ENCODE assay signal across 25 cellular contexts in genomic region chrX:18619288-18619687, GRCh38. TPM values are rescaled to one million over a fixed set of nuclear protein-coding genes. Genes with fewer than 3 reads are reported as not detected.
"Had no signal": no experiment of that assay in that cellular context is flagged by ENCODE, and none has a peak within 500 bp of the region (broad histone marks: within the 10 kb centered on the region; RNA-seq: fewer than 3 reads in every experiment).

No MANE protein-coding gene starts in this region.

- H3K27me3 Mint-ChIP-seq: memory B cell; naive B cell; stimulated activated naive B cell treated with anti-CD40 and anti-IgM and Interleukin-4, amounts not matched to agents 10 μg/mL and 1 μg/mL and 100 μg/mL, for 72 hours; stimulated activated naive CD8-positive, alpha-beta T cell treated with anti-CD3 and anti-CD28 coated beads, Interleukin-15, amount 100 ng/mL, for 72 hours had no signal

- H3K27ac Mint-ChIP-seq: memory B cell; naive B cell; nephron progenitor cell; stimulated activated naive B cell treated with anti-CD40 and anti-IgM and Interleukin-4, amounts not matched to agents 10 μg/mL and 1 μg/mL and 100 μg/mL, for 72 hours; stimulated activated naive CD8-positive, alpha-beta T cell treated with anti-CD3 and anti-CD28 coated beads, Interleukin-15, amount 100 ng/mL, for 72 hours had no signal

- H3K4me3 Mint-ChIP-seq: memory B cell; naive B cell; nephron progenitor cell; stimulated activated naive B cell treated with anti-CD40 and anti-IgM and Interleukin-4, amounts not matched to agents 10 μg/mL and 1 μg/mL and 100 μg/mL, for 72 hours; stimulated activated naive CD8-positive, alpha-beta T cell treated with anti-CD3 and anti-CD28 coated beads, Interleukin-15, amount 100 ng/mL, for 72 hours had no signal

- ATAC-seq: gastroesophageal sphincter; left lobe of liver; stimulated activated naive B cell treated with anti-CD40 and anti-IgM and Interleukin-4, amounts not matched to agents 10 μg/mL and 1 μg/mL and 100 μg/mL, for 72 hours; stimulated activated naive CD8-positive, alpha-beta T cell treated with anti-CD3 and anti-CD28 coated beads, Interleukin-15, amount 100 ng/mL, for 72 hours had no signal

- H3K4me1 Mint-ChIP-seq: memory B cell; naive B cell; stimulated activated naive B cell treated with anti-CD40 and anti-IgM and Interleukin-4, amounts not matched to agents 10 μg/mL and 1 μg/mL and 100 μg/mL, for 72 hours; stimulated activated naive CD8-positive, alpha-beta T cell treated with anti-CD3 and anti-CD28 coated beads, Interleukin-15, amount 100 ng/mL, for 72 hours had no signal

- H3K9me3 Mint-ChIP-seq: memory B cell; naive B cell; stimulated activated naive B cell treated with anti-CD40 and anti-IgM and Interleukin-4, amounts not matched to agents 10 μg/mL and 1 μg/mL and 100 μg/mL, for 72 hours; stimulated activated naive CD8-positive, alpha-beta T cell treated with anti-CD3 and anti-CD28 coated beads, Interleukin-15, amount 100 ng/mL, for 72 hours had no signal

- H3K27ac ChIP-seq: colonic mucosa, esophagus squamous epithelium, gastroesophageal sphincter, lower lobe of right lung, right atrium auricular region, sigmoid colon, skin epidermis had no signal

- DNase-seq: colonic mucosa; dermis blood vessel endothelial cell; esophagus squamous epithelium; foreskin fibroblast; glutamatergic neuron; lower lobe of right lung; midbrain; naive B cell; nephron progenitor cell; posterior cingulate gyrus; sigmoid colon; stimulated activated CD4-positive, alpha-beta T cell treated with anti-CD3 and anti-CD28 coated beads, Interleukin-2, amount 100 ng/mL, for 24 hours; stimulated activated CD4-positive, alpha-beta T cell treated with anti-CD3 and anti-CD28 coated beads, Interleukin-4, amount 100 ng/mL, for 4 hours; stimulated activated naive B cell treated with anti-CD40 and anti-IgM and Interleukin-4, amounts not matched to agents 10 μg/mL and 1 μg/mL and 100 μg/mL, for 72 hours; stimulated activated naive CD8-positive, alpha-beta T cell treated with anti-CD3 and anti-CD28 coated beads, Interleukin-15, amount 100 ng/mL, for 72 hours; trophoblast cell had no signal

RNA-seq across cellular contexts. Expression of gene RS1, which starts 52.6 kb away (rescaled TPM):
- total RNA-seq: cerebellum, colonic mucosa, dermis blood vessel endothelial cell, epithelial cell of proximal tubule, esophagus squamous epithelium, gastroesophageal sphincter, kidney epithelial cell, left lobe of liver, osteoblast, right atrium auricular region, sigmoid colon had no signal
